In the genomic region with DNA sequence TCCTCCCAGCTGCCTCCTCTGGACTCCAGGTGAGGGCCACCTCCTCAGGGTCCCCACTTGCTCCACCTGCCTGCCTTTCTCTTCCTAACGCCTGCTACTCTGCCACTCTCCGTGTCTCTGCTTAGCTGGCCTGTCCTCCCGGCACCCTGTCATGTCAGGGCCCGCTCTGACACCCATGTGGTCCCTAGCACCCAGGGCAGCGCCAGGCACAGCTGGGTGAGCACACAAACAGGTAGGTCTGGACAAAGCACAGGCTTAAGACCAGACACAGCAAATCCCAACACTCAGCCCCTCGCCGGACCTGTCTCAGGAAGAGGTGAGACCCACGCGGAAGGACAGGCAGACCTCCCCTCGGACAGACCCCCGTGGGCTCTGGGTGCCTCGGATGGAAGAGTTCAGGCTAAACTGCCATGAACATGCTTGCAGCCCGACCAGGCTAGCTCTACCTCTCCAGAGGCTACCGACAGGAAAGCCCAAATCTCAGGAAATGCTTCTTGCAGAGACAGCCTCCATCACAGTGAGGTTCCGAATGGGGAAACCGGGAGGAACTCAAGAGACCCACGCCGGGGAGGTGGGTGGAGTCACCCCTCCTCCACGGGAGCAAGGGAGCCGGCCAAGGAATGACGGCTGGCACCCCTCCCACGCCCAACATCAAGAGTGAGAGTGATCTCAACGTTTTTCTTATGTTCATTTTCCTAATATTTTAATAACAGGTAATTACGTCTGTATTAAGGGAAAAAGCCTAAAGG, we compare ENCODE assay signal across 12 cellular contexts. TPM values are rescaled to one million over a fixed set of nuclear protein-coding genes. Genes with fewer than 3 reads are reported as not detected.
A peak's percentile ranks its signal among the peaks of the same experiment; 100 is the strongest.
DNase-seq lines count a peak whose midpoint lies in the region; ATAC-seq and TF ChIP-seq lines count a peak whose summit lies in the region.
"Had no signal": no experiment of that assay in that cellular context is flagged by ENCODE, and none has a peak within 500 bp of the region (broad histone marks: within the 10 kb centered on the region; RNA-seq: fewer than 3 reads in every experiment).

No MANE protein-coding gene starts in this region.

- H3K4me3 ChIP-seq in GM23338 (no peak overlapping the region), iPS-20b (ENCODE audit: low read length) (no peak overlapping the region), skeletal muscle cell (ENCODE audit: low read depth, low read length) (peak overlapping the region; percentile 20)

- H3K9me3 Mint-ChIP-seq in GM23338 = no peaks in the 10 kb centered on the region; the same call in 2 of the 3 replicates
- H3K9me3 Mint-ChIP-seq: activated CD8-positive, alpha-beta T cell treated with anti-CD3 and anti-CD28 coated beads for 36 hours had no signal

- H3K9ac ChIP-seq in iPS-20b (ENCODE audit: low read depth, low read length) = peak overlapping the region; percentile 30; the same call in 1 of the 2 replicates

- peaks cover 61% of the 10 kb centered on the region for H3K4me1 ChIP-seq in GM23338 (ENCODE audit: insufficient read depth)
- peaks cover 33% of the 10 kb centered on the region for H3K4me1 ChIP-seq in iPS-20b (ENCODE audit: insufficient read depth, low read length)

- no peak overlapping the region; the same call in 1 of the 2 replicates for H3K27ac Mint-ChIP-seq in GM23338
- H3K27ac Mint-ChIP-seq: activated CD8-positive, alpha-beta T cell treated with anti-CD3 and anti-CD28 coated beads for 36 hours had no signal

- H3K27me3 ChIP-seq in GM23338 (ENCODE audit: insufficient read depth) (no peaks in the 10 kb centered on the region), iPS-20b (ENCODE audit: insufficient read depth, low read length) (no peaks in the 10 kb centered on the region)
- H3K27me3 ChIP-seq: brain microvascular endothelial cell had no signal

- peaks cover 89% of the 10 kb centered on the region for H3K79me2 ChIP-seq in GM23338 (replicated peaks; ENCODE audit: insufficient read depth)

- peaks cover 71% of the 10 kb centered on the region for H3K4me1 Mint-ChIP-seq in GM23338

- H2AFZ ChIP-seq in GM23338 = no peak overlapping the region

- H3K9me3 ChIP-seq in iPS-20b (ENCODE audit: insufficient read depth, low read depth, low read length) = no peaks in the 10 kb centered on the region

- ATAC-seq in GM23338 (no peak), GM21367 (IDR thresholded peaks at IDR 0.05; ENCODE audit: unreplicated experiment) (no peak)
- ATAC-seq: activated CD8-positive, alpha-beta T cell treated with anti-CD3 and anti-CD28 coated beads for 36 hours had no signal

- H3K36me3 ChIP-seq in GM23338 (ENCODE audit: insufficient read depth) (no peaks in the 10 kb centered on the region), iPS-20b (ENCODE audit: insufficient read depth, low read depth, low read length) (peaks cover 5% of the 10 kb centered on the region; the same call in 1 of the 2 replicates)
- H3K36me3 ChIP-seq: brain microvascular endothelial cell had no signal

- DNase-seq in GM23338 (ENCODE audit: low spot score) (no peak), caudate nucleus (lab: John Stamatoyannopoulos, UW) (peak in 7 of 61 donors; percentile 28 to 58 (median 41)), skeletal muscle cell (ENCODE audit: low read depth) (peak; percentile 22), NCI-H2029 treated with DMSO at 0.1 percent for 48 hours (lab: John Stamatoyannopoulos, UW) (no peak), D341Med (ENCODE audit: low spot score) (no peak)
- DNase-seq in effector CD8-positive, alpha-beta T cell (lab: John Stamatoyannopoulos, UW) = no peak
- DNase-seq: activated CD8-positive, alpha-beta T cell treated with anti-CD3 and anti-CD28 coated beads for 36 hours; brain microvascular endothelial cell; GOT3; NCI-H2107 had no signal

- peaks cover 37% of the 10 kb centered on the region for H3K27me3 Mint-ChIP-seq in GM23338 (ENCODE audit: insufficient read depth, low read depth, poor library complexity)
- H3K27me3 Mint-ChIP-seq: activated CD8-positive, alpha-beta T cell treated with anti-CD3 and anti-CD28 coated beads for 36 hours had no signal

- H3K36me3 Mint-ChIP-seq in GM23338 (ENCODE audit: low read depth) = peaks cover 4% of the 10 kb centered on the region; the same call in 2 of the 3 replicates

- H3K4me3 Mint-ChIP-seq in GM23338 = 0 out of 3 replicates have a peak overlapping the region, but pooled peaks have one; percentile 16
- H3K4me3 Mint-ChIP-seq: activated CD8-positive, alpha-beta T cell treated with anti-CD3 and anti-CD28 coated beads for 36 hours had no signal

- peak overlapping the region; percentile 69; the same call in 1 of the 2 replicates for H3K27ac ChIP-seq in GM23338 (ENCODE audit: low read depth)
- peak overlapping the region; percentile 48 for H3K27ac ChIP-seq in caudate nucleus (ENCODE audit: low read depth, low read length)
- H3K27ac ChIP-seq in iPS-20b (ENCODE audit: low read length) = no peak overlapping the region
- H3K27ac ChIP-seq: brain microvascular endothelial cell had no signal

- H4K20me1 ChIP-seq in GM23338 (replicated peaks; ENCODE audit: insufficient read depth) = peaks cover 47% of the 10 kb centered on the region

- H3F3A ChIP-seq in GM23338 (replicated peaks; ENCODE audit: low read depth) = 0 out of 2 replicates have a peak, but pooled peaks cover 3% of the 10 kb centered on the region

- TF ChIP-seq CTCF in GM23338 (conservative IDR thresholded peaks at IDR 0.05; ENCODE audit: low read depth in 2 of 2) = no peak

- H3K9me2 ChIP-seq in GM23338 (ENCODE audit: insufficient read depth) = no peaks in the 10 kb centered on the region

- peak overlapping the region; percentile 55; the same call in 1 of the 2 replicates for H3K4me2 ChIP-seq in GM23338

TF ChIP-seq in GM23338, 12 proteins besides CTCF, POLR2A, EP300 and RAD21:
- TF ChIP-seq EZH2 (IDR thresholded peaks at IDR 0.05; ENCODE audit: low read depth, unreplicated experiment) = no peak
- no peak for TF ChIP-seq JUNB (IDR thresholded peaks at IDR 0.05; ENCODE audit: unreplicated experiment)
- no peak for TF ChIP-seq POLR2AphosphoS5 (IDR thresholded peaks at IDR 0.05; ENCODE audit: low read depth)
- TF ChIP-seq, protein P1, sequence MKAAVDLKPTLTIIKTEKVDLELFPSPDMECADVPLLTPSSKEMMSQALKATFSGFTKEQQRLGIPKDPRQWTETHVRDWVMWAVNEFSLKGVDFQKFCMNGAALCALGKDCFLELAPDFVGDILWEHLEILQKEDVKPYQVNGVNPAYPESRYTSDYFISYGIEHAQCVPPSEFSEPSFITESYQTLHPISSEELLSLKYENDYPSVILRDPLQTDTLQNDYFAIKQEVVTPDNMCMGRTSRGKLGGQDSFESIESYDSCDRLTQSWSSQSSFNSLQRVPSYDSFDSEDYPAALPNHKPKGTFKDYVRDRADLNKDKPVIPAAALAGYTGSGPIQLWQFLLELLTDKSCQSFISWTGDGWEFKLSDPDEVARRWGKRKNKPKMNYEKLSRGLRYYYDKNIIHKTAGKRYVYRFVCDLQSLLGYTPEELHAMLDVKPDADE (IDR thresholded peaks at IDR 0.05) = no peak

RNA-seq across cellular contexts. Expression of gene ZNF787, which starts 12.5 kb away (rescaled TPM):
- total RNA-seq in GM23338 (2014; rRNA removed; shearing (Covaris generic)) = 35.3 and 44.6 TPM in 2 replicates
- polyA plus RNA-seq in GM23338 (2016; fragmentation: Nextera tagmentation; extraction: Ambion mirVana) = 12.5 and 15.9 TPM in 2 replicates

RNA-seq across cellular contexts. Expression of gene ZNF444, which starts 32.5 kb away (rescaled TPM):
- 58.5 and 60.5 TPM in 2 replicates for total RNA-seq in GM23338 (2014; rRNA removed; shearing (Covaris generic))
- 23.6 and 25.1 TPM in 2 replicates for polyA plus RNA-seq in GM23338 (2016; fragmentation: Nextera tagmentation; extraction: Ambion mirVana)
